Comparison of ENCODE assay signal across 8 cellular contexts in the genomic region with DNA sequence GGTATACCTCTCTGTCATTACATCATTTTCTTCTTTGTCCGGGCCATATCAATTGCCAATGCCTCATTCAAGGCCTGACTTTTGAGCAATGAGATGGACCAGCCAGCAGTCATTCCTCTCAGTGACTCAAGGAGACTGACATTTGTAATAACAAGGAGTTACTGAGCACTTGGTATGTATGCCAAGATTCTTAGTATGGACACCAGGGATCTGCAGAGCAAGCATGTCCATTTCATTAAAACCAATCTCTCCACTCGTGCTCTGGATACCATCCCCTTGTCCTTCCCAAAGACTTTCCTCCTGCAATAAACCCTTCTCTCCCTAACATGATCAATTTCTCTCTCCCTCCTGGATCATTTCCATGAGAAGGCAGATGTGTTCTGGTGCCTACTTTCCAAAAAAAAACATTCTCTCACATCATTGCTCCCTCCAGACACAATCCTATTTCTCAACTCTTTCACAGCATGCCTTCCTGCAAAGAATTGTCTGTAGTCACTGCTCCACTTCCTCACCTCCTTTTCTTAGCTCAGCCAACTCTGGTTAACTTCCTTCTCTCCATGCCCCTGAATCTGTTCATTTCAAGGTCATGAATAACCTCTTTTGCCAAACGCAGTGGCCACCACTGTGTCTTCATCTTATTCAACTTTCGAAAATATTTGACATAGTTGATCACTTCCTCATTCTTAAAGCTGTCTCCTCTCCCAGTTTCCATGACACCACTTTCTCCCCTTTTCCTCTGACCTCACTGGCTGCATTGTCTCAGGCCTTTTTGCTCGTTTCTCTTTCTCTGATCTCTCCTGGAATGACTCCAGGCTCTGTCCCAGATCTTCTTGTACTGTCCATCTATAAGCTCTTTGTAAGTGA.
DNase-seq lines count a peak whose midpoint lies in the region; ATAC-seq and TF ChIP-seq lines count a peak whose summit lies in the region.

No MANE protein-coding gene starts in this region.

- peak overlapping the region; percentile 0 for H3K27ac Mint-ChIP-seq in nephron progenitor cell
- no peak overlapping the region for H3K27ac Mint-ChIP-seq in effector memory CD8-positive, alpha-beta T cell
- H3K27ac Mint-ChIP-seq in activated CD4-positive, alpha-beta T cell treated with anti-CD3 and anti-CD28 coated beads, Interleukin-2, amount 10 ng/mL, durations not matched to agents 24 days and 14 days, result no peak overlapping the region

- ATAC-seq in GM18511 (IDR thresholded peaks at IDR 0.05; ENCODE audit: unreplicated experiment), result peak; percentile 91
- ATAC-seq in HG03558 (IDR thresholded peaks at IDR 0.05; ENCODE audit: extremely low read depth, unreplicated experiment), result peak; percentile 71
- ATAC-seq in effector memory CD8-positive, alpha-beta T cell (replicated peaks), result no peak

- H3K4me1 Mint-ChIP-seq in nephron progenitor cell, result peaks cover 43% of the 10 kb centered on the region
- no peaks in the 10 kb centered on the region for H3K4me1 Mint-ChIP-seq in effector memory CD8-positive, alpha-beta T cell (ENCODE audit: low read depth in 2 of 2)
- peaks cover 3% of the 10 kb centered on the region for H3K4me1 Mint-ChIP-seq in activated CD4-positive, alpha-beta T cell treated with anti-CD3 and anti-CD28 coated beads, Interleukin-2, amount 10 ng/mL, durations not matched to agents 24 days and 14 days

- CTCF ChIA-PET in RWPE1 (lab: Yijun Ruan, JAX), result interaction anchor here (0.7 to 0.8 kb wide), 2 partner anchors 102 to 839 kb away, joined by 3 to 5 read pairs; no protein-coding TSS in a partner anchor

- no peak overlapping the region for H3K4me3 ChIP-seq in choroid plexus epithelial cell (ENCODE audit: low read depth, low read length)

- peaks cover under 1% of the 10 kb centered on the region for H3K9me3 Mint-ChIP-seq in nephron progenitor cell
- no peaks in the 10 kb centered on the region for H3K9me3 Mint-ChIP-seq in effector memory CD8-positive, alpha-beta T cell
- peaks cover 6% of the 10 kb centered on the region for H3K9me3 Mint-ChIP-seq in activated CD4-positive, alpha-beta T cell treated with anti-CD3 and anti-CD28 coated beads, Interleukin-2, amount 10 ng/mL, durations not matched to agents 24 days and 14 days

- H3K36me3 Mint-ChIP-seq in nephron progenitor cell (ENCODE audit: low read depth), result no peaks in the 10 kb centered on the region
- H3K36me3 Mint-ChIP-seq in effector memory CD8-positive, alpha-beta T cell (ENCODE audit: insufficient read depth), result no peaks in the 10 kb centered on the region
- H3K36me3 Mint-ChIP-seq in activated CD4-positive, alpha-beta T cell treated with anti-CD3 and anti-CD28 coated beads, Interleukin-2, amount 10 ng/mL, durations not matched to agents 24 days and 14 days (ENCODE audit: low read depth), result no peaks in the 10 kb centered on the region

- POLR2A ChIA-PET in RWPE1 (lab: Yijun Ruan, JAX; ENCODE audit: low non-redundant PET), result no interaction called here

- DNase-seq in choroid plexus epithelial cell (ENCODE audit: low read depth) (peak; percentile 98), nephron progenitor cell (no peak), RWPE1 (ENCODE audit: low spot score) (no peak), NCI-H2081 (lab: John Stamatoyannopoulos, UW) (no peak)
- DNase-seq in effector memory CD8-positive, alpha-beta T cell, result no peak
- no peak for DNase-seq in activated CD4-positive, alpha-beta T cell treated with anti-CD3 and anti-CD28 coated beads, Interleukin-2, amount 10 ng/mL, durations not matched to agents 24 days and 14 days

- peaks cover 4% of the 10 kb centered on the region for H3K27me3 Mint-ChIP-seq in nephron progenitor cell (ENCODE audit: low read depth, poor library complexity)
- H3K27me3 Mint-ChIP-seq in effector memory CD8-positive, alpha-beta T cell, result peaks cover 21 to 36% of the 10 kb centered on the region in 2 donors
- H3K27me3 Mint-ChIP-seq in activated CD4-positive, alpha-beta T cell treated with anti-CD3 and anti-CD28 coated beads, Interleukin-2, amount 10 ng/mL, durations not matched to agents 24 days and 14 days, result peaks cover 24% of the 10 kb centered on the region

- H3K4me3 Mint-ChIP-seq in nephron progenitor cell, result no peak overlapping the region
- no peak overlapping the region for H3K4me3 Mint-ChIP-seq in effector memory CD8-positive, alpha-beta T cell
- no peak overlapping the region for H3K4me3 Mint-ChIP-seq in activated CD4-positive, alpha-beta T cell treated with anti-CD3 and anti-CD28 coated beads, Interleukin-2, amount 10 ng/mL, durations not matched to agents 24 days and 14 days

- TF ChIP-seq CTCF in choroid plexus epithelial cell (conservative IDR thresholded peaks at IDR 0.05; ENCODE audit: low read depth, low read length) (no peak), nephron progenitor cell (IDR thresholded peaks at IDR 0.05) (no peak), RWPE1 (conservative IDR thresholded peaks at IDR 0.05; ENCODE audit: low read depth) (no peak)

- intact Hi-C loops in activated CD4-positive, alpha-beta T cell treated with anti-CD3 and anti-CD28 coated beads, Interleukin-2, amount 10 ng/mL, durations not matched to agents 24 days and 14 days (cut with micrococcal nuclease), result no loop called here

- H3K27ac ChIP-seq in RWPE1, result no peak overlapping the region
